9 cellular contexts compared by ENCODE assay signal in genomic region chr19:49333426-49334288, GRCh38. TPM values are rescaled to one million over a fixed set of nuclear protein-coding genes. Genes with fewer than 3 reads are reported as not detected.
A peak's percentile ranks its signal among the peaks of the same experiment; 100 is the strongest.
DNase-seq lines count a peak whose midpoint lies in the region; ATAC-seq and TF ChIP-seq lines count a peak whose summit lies in the region.
"Had no signal": no experiment of that assay in that cellular context is flagged by ENCODE, and none has a peak within 500 bp of the region (broad histone marks: within the 10 kb centered on the region; RNA-seq: fewer than 3 reads in every experiment).

No MANE protein-coding gene starts in this region.

- ATAC-seq in GM19467 (IDR thresholded peaks at IDR 0.05; ENCODE audit: unreplicated experiment): peak; percentile 39
- ATAC-seq in activated T-cell treated with anti-CD3 and anti-CD28 coated beads, Interleukin-2, amount 50 U/mL, for 72 hours (replicated peaks in 1 of 2): peak; percentile 60 to 71
- ATAC-seq in naive B cell (ENCODE audit: low read depth in 2 of 2): peak; percentile 78 to 80
- ATAC-seq in aorta (ENCODE audit: low FRiP score): peak; percentile 11

- H3K27ac ChIP-seq in MM.1S (ENCODE audit: low read length) (peak overlapping the region; percentile 46; the same call in 1 of the 2 replicates), aorta (ENCODE audit: low read depth in 1 of 2, low read length in 2 of 2) (no peak overlapping the region), A673 (ENCODE audit: low read depth, low read length, poor library complexity, severe bottlenecking) (no peak overlapping the region)

- H3K27me3 ChIP-seq in MM.1S (replicated peaks; ENCODE audit: insufficient read depth, low read length): no peaks in the 10 kb centered on the region
- no peaks in the 10 kb centered on the region for H3K27me3 ChIP-seq in aorta (ENCODE audit: control insufficient read depth in 1 of 2, insufficient read depth in 2 of 2, low read length in 1 of 2)
- H3K27me3 ChIP-seq in A673 (replicated peaks; ENCODE audit: insufficient read depth, low read depth, low read length, poor library complexity): no peaks in the 10 kb centered on the region

- CTCF ChIA-PET in A673 (lab: Charles Lee): interaction anchor here (0.7 kb wide), 1 partner anchor 200 kb away, joined by 4 read pairs; no protein-coding TSS in a partner anchor

- DNase-seq in MM.1S: peak; percentile 43
- peak; percentile 72 to 75 for DNase-seq in activated T-cell treated with anti-CD3 and anti-CD28 coated beads, Interleukin-2, amount 50 U/mL, for 72 hours
- DNase-seq in naive B cell: peak; percentile 98
- DNase-seq in aorta: peak; percentile 56 to 72
- no peak for DNase-seq in A673 (ENCODE audit: low spot score)
- DNase-seq in H4 (ENCODE audit: low spot score): no peak

- no peaks in the 10 kb centered on the region for H3F3A ChIP-seq in MM.1S (ENCODE audit: insufficient read depth, low read length)

- H4K20me1 ChIP-seq in MM.1S (ENCODE audit: insufficient read depth, low read length): no peaks in the 10 kb centered on the region

- peak overlapping the region; percentile 88 for H3K27ac Mint-ChIP-seq in activated T-cell treated with anti-CD3 and anti-CD28 coated beads, Interleukin-2, amount 50 U/mL, for 72 hours
- peak overlapping the region; percentile 98 to 100 (median 99) for H3K27ac Mint-ChIP-seq in naive B cell

- H3K9me3 Mint-ChIP-seq in activated T-cell treated with anti-CD3 and anti-CD28 coated beads, Interleukin-2, amount 50 U/mL, for 72 hours: no peaks in the 10 kb centered on the region
- H3K9me3 Mint-ChIP-seq in naive B cell: peaks cover 0 to 6% (median 0%) of the 10 kb centered on the region in 7 donors

- peak overlapping the region; percentile 55 for H3K4me2 ChIP-seq in MM.1S (ENCODE audit: low read depth, low read length)

- peaks cover 16% of the 10 kb centered on the region for H3K4me1 ChIP-seq in MM.1S (ENCODE audit: low read length)
- H3K4me1 ChIP-seq in aorta (ENCODE audit: control insufficient read depth in 1 of 2, insufficient read depth in 2 of 2, low read length in 2 of 2): no peaks in the 10 kb centered on the region
- H3K4me1 ChIP-seq in A673 (ENCODE audit: insufficient read depth, low read length, poor library complexity, severe bottlenecking): peaks cover 7% of the 10 kb centered on the region

- H3K79me2 ChIP-seq in MM.1S (ENCODE audit: low read length): no peaks in the 10 kb centered on the region

- POLR2A ChIA-PET in A673 (lab: Charles Lee; ENCODE audit: low non-redundant PET): no interaction called here

- H3K9ac ChIP-seq in MM.1S (ENCODE audit: low read length): no peak overlapping the region

- H3K9me2 ChIP-seq in MM.1S (replicated peaks; ENCODE audit: insufficient read depth, low read length): no peaks in the 10 kb centered on the region

- intact Hi-C loops in aorta (cut with DNase I) (no loop called here), A673 (cut with micrococcal nuclease; ENCODE audit: unreplicated experiment) (no loop called here)

- peaks cover 91% of the 10 kb centered on the region for H3K4me1 Mint-ChIP-seq in activated T-cell treated with anti-CD3 and anti-CD28 coated beads, Interleukin-2, amount 50 U/mL, for 72 hours (ENCODE audit: low read depth)
- H3K4me1 Mint-ChIP-seq in naive B cell: peaks cover 70 to 95% (median 82%) of the 10 kb centered on the region in 3 donors

- H3K4me3 Mint-ChIP-seq in activated T-cell treated with anti-CD3 and anti-CD28 coated beads, Interleukin-2, amount 50 U/mL, for 72 hours: peak overlapping the region; percentile 87 to 89
- H3K4me3 Mint-ChIP-seq in naive B cell: peak overlapping the region; percentile 89 to 100 (median 100)

- peak overlapping the region; percentile 55 for H2AFZ ChIP-seq in MM.1S (ENCODE audit: low read length)

- BruUV-seq in A673 (replicated peaks; lab: Mats Ljungman, UMichigan): no TSS peak

- H3K4me3 ChIP-seq in MM.1S (ENCODE audit: low read length): peak overlapping the region; percentile 26; the same call in 1 of the 2 replicates
- H3K4me3 ChIP-seq in aorta (ENCODE audit: low read length in 2 of 2): no peak overlapping the region
- no peak overlapping the region for H3K4me3 ChIP-seq in A673 (ENCODE audit: low read depth, low read length, poor library complexity, severe bottlenecking)
- H3K4me3 ChIP-seq: lung had no signal

- H3K36me3 Mint-ChIP-seq in activated T-cell treated with anti-CD3 and anti-CD28 coated beads, Interleukin-2, amount 50 U/mL, for 72 hours (ENCODE audit: insufficient read depth in 2 of 2): peaks cover 15% of the 10 kb centered on the region in 2 donors
- H3K36me3 Mint-ChIP-seq in naive B cell: peaks cover 23 to 44% of the 10 kb centered on the region in 2 donors

- 57 to 67% methylated on average over 11 of the region's 11 CpGs for WGBS in aorta, 2 donors

- H3K27me3 Mint-ChIP-seq in activated T-cell treated with anti-CD3 and anti-CD28 coated beads, Interleukin-2, amount 50 U/mL, for 72 hours (ENCODE audit: low read depth): no peaks in the 10 kb centered on the region
- H3K27me3 Mint-ChIP-seq in naive B cell: no peaks in the 10 kb centered on the region

- TF ChIP-seq CTCF in MM.1S (IDR thresholded peaks at IDR 0.05; ENCODE audit: low read length): no peak
- no peak for TF ChIP-seq CTCF in A673 (conservative IDR thresholded peaks at IDR 0.05; ENCODE audit: low read depth, low read length)

- no peaks in the 10 kb centered on the region for H3K9me3 ChIP-seq in MM.1S (replicated peaks; ENCODE audit: insufficient read depth, low read length)
- H3K9me3 ChIP-seq in aorta (ENCODE audit: control insufficient read depth, low read length): no peaks in the 10 kb centered on the region
- H3K9me3 ChIP-seq in A673 (ENCODE audit: low read depth, low read length, poor library complexity, severe bottlenecking): no peaks in the 10 kb centered on the region

- no peaks in the 10 kb centered on the region for H3K36me3 ChIP-seq in MM.1S (replicated peaks; ENCODE audit: insufficient read depth, low read length)
- H3K36me3 ChIP-seq in aorta (ENCODE audit: control insufficient read depth in 1 of 2, insufficient read depth in 2 of 2, low read length in 1 of 2): no peaks in the 10 kb centered on the region
- no peaks in the 10 kb centered on the region for H3K36me3 ChIP-seq in A673 (ENCODE audit: insufficient read depth, low read length, poor library complexity, severe bottlenecking)

RNA-seq across cellular contexts. Expression of gene CD37, which starts 1.5 kb away (rescaled TPM):
- 100 to 1,000 TPM; 248 to 262 TPM for total RNA-seq in activated T-cell treated with anti-CD3 and anti-CD28 coated beads, Interleukin-2, amount 50 U/mL, for 72 hours
- polyA plus RNA-seq in naive B cell (ENCODE audit: low read depth in 6 of 6): 1,000 to 10,000 TPM in 1 of 6 donors, 100 to 1,000 TPM in 5; 672 to 1,032 (median 882) TPM
- total RNA-seq in aorta: 10 to 100 TPM; 18.3 to 40.1 TPM
- 10 to 100 TPM in 1 of 2 donors, 1 to 10 TPM in 1; 5.2 to 10.8 TPM for polyA plus RNA-seq in aorta
- total RNA-seq in A673 (2021): not detected in 2 replicates
- not detected in 2 replicates for total RNA-seq in H4 (2014; rRNA removed; shearing (Covaris generic))
- total RNA-seq: SK-MEL-5 had no signal

RNA-seq across cellular contexts. Expression of gene SLC6A16, which starts 8.7 kb away (rescaled TPM):
- total RNA-seq in activated T-cell treated with anti-CD3 and anti-CD28 coated beads, Interleukin-2, amount 50 U/mL, for 72 hours: 1 to 10 TPM; 2.0 to 3.0 TPM
- polyA plus RNA-seq in naive B cell (ENCODE audit: low read depth in 6 of 6) (10 to 100 TPM in 1 of 6 donors, 1 to 10 TPM in 5; 5.8 to 17.4 (median 8.4) TPM), aorta (10 to 100 TPM in 1 of 2 donors, 1 to 10 TPM in 1; 2.4 to 12.9 TPM)
- total RNA-seq in aorta (1 to 10 TPM; 3.0 to 4.6 TPM), A673 (2021) (3.7 and 4.4 TPM in 2 replicates)
- total RNA-seq in H4 (2014; rRNA removed; shearing (Covaris generic)): 0.16 and 0.85 TPM in 2 replicates

RNA-seq across cellular contexts. Expression of gene TEAD2, which starts 28.6 kb away (rescaled TPM):
- not detected for total RNA-seq in activated T-cell treated with anti-CD3 and anti-CD28 coated beads, Interleukin-2, amount 50 U/mL, for 72 hours
- polyA plus RNA-seq in naive B cell (ENCODE audit: low read depth in 6 of 6) (1 to 10 TPM in 5 of 6 donors, under 1 TPM in 1; 0.80 to 5.4 (median 3.0) TPM), aorta (10 to 100 TPM; 17.7 to 43.3 TPM)
- total RNA-seq in aorta (10 to 100 TPM; 41.3 to 48.8 TPM), A673 (2021) (121 and 125 TPM in 2 replicates)
- 48.7 and 54.3 TPM in 2 replicates for total RNA-seq in H4 (2014; rRNA removed; shearing (Covaris generic))

RNA-seq across cellular contexts. Expression of gene DKKL1, which starts 30.0 kb away (rescaled TPM):
- total RNA-seq in activated T-cell treated with anti-CD3 and anti-CD28 coated beads, Interleukin-2, amount 50 U/mL, for 72 hours: not detected
- polyA plus RNA-seq in naive B cell (ENCODE audit: low read depth in 6 of 6) (1 to 10 TPM in 1 of 6 donors, under 1 TPM in 2, not detected in 3; 0.55 to 2.8 (median 0.82) TPM), aorta (not detected)
- total RNA-seq in aorta (under 1 TPM in 1 of 2 donors, not detected in 1; 0.69 TPM), A673 (2021) (1.2 and 1.6 TPM in 2 replicates)
- 0.08 and 3.8 TPM in 2 replicates for total RNA-seq in H4 (2014; rRNA removed; shearing (Covaris generic))

RNA-seq across cellular contexts. Expression of gene KASH5, which starts 54.4 kb away (rescaled TPM):
- total RNA-seq in activated T-cell treated with anti-CD3 and anti-CD28 coated beads, Interleukin-2, amount 50 U/mL, for 72 hours: 1 to 10 TPM; 1.6 to 3.0 TPM
- polyA plus RNA-seq in naive B cell (ENCODE audit: low read depth in 6 of 6): not detected
- not detected for total RNA-seq in aorta
- not detected for polyA plus RNA-seq in aorta
- 0.37 TPM in 1 of 2 replicates, not detected in the other for total RNA-seq in A673 (2021)
- not detected in 2 replicates for total RNA-seq in H4 (2014; rRNA removed; shearing (Covaris generic))
- total RNA-seq: SK-MEL-5 had no signal

Comparison
In these comparisons a context has a peak if more than half of its experiments do, and no peak if none do; other contexts are left out.
1. ATAC-seq: peak in every context shown above with its lines; median percentile 79 in naive B cell; 66 in activated T-cell treated with anti-CD3 and anti-CD28 coated beads, Interleukin-2, amount 50 U/mL, for 72 hours; 39 in GM19467; 11 in aorta.
2. DNase-seq: peak in MM.1S (single experiment), activated T-cell treated with anti-CD3 and anti-CD28 coated beads, Interleukin-2, amount 50 U/mL, for 72 hours (2 of 2), naive B cell (single experiment) and aorta (2 of 2); none in A673 (single experiment) and H4 (single experiment).
3. RNA of gene CD37, which starts 1.5 kb away (total RNA-seq): 248 to 262 TPM in activated T-cell treated with anti-CD3 and anti-CD28 coated beads, Interleukin-2, amount 50 U/mL, for 72 hours and 18.3 to 40.1 TPM in aorta; not detected in A673 and not detected in H4; every median in the first group is over 10 times any median in the second.
4. RNA of gene TEAD2, which starts 28.6 kb away (total RNA-seq): 121 to 125 TPM in A673, 41.3 to 48.8 TPM in aorta and 48.7 to 54.3 TPM in H4; not detected in activated T-cell treated with anti-CD3 and anti-CD28 coated beads, Interleukin-2, amount 50 U/mL, for 72 hours; every median in the first group is over 10 times any median in the second.